25 cellular contexts compared by ENCODE assay signal in genomic region chr1:164017239-164017638, GRCh38.
"Had no signal": no experiment of that assay in that cellular context is flagged by ENCODE, and none has a peak within 500 bp of the region (broad histone marks: within the 10 kb centered on the region; RNA-seq: fewer than 3 reads in every experiment).

No MANE protein-coding gene starts in this region.

- H3K36me3 ChIP-seq: adrenal gland had no signal

- H3K27ac Mint-ChIP-seq: activated CD4-positive, alpha-beta T cell treated with anti-CD3 and anti-CD28 coated beads, Interleukin-2, amount 10 ng/mL, durations not matched to agents 24 days and 14 days; activated CD8-positive, alpha-beta T cell treated with anti-CD3 and anti-CD28 coated beads, Interleukin-2, amount 10 ng/mL, durations not matched to agents 7 days and 5 days; activated naive CD4-positive, alpha-beta T cell treated with anti-CD3 and anti-CD28 coated beads for 36 hours; activated naive CD4-positive, alpha-beta T cell treated with anti-CD3 and anti-CD28 coated beads, Interleukin-2, amount 50 U/mL, for 72 hours; activated T-cell treated with anti-CD3 and anti-CD28 coated beads, Interleukin-2, amount 50 U/mL, for 24 hours had no signal

- H3K27me3 Mint-ChIP-seq: activated CD4-positive, alpha-beta T cell treated with anti-CD3 and anti-CD28 coated beads, Interleukin-2, amount 10 ng/mL, durations not matched to agents 24 days and 14 days; activated T-cell treated with anti-CD3 and anti-CD28 coated beads, Interleukin-2, amount 50 U/mL, for 24 hours had no signal

- H3K4me3 Mint-ChIP-seq: activated CD4-positive, alpha-beta T cell treated with anti-CD3 and anti-CD28 coated beads, Interleukin-2, amount 10 ng/mL, durations not matched to agents 24 days and 14 days; activated CD8-positive, alpha-beta T cell treated with anti-CD3 and anti-CD28 coated beads, Interleukin-2, amount 10 ng/mL, durations not matched to agents 7 days and 5 days; activated naive CD4-positive, alpha-beta T cell treated with anti-CD3 and anti-CD28 coated beads for 36 hours; activated T-cell treated with anti-CD3 and anti-CD28 coated beads, Interleukin-2, amount 50 U/mL, for 24 hours had no signal

- H3K27me3 ChIP-seq: adrenal gland, body of pancreas had no signal

- H3K4me1 ChIP-seq: adrenal gland, body of pancreas had no signal

- H3K4me3 ChIP-seq: adrenal gland, body of pancreas, K562 had no signal

- DNase-seq: activated CD4-positive, alpha-beta T cell treated with anti-CD3 and anti-CD28 coated beads, Interleukin-2, amount 10 ng/mL, durations not matched to agents 24 days and 14 days; activated CD4-positive, alpha-beta T cell treated with anti-CD3 and anti-CD28 coated beads, Interleukin-2, amount 50 U/mL, for 4 hours; activated CD8-positive, alpha-beta T cell treated with anti-CD3 and anti-CD28 coated beads, Interleukin-2, amount 10 ng/mL, durations not matched to agents 7 days and 5 days; activated gamma-delta T cell treated with Interleukin-2 at 50 U/mL for 16 hours; activated naive CD4-positive, alpha-beta T cell treated with anti-CD3 and anti-CD28 coated beads for 36 hours; activated T-cell treated with anti-CD3 and anti-CD28 coated beads, Interleukin-2, amount 50 U/mL, for 24 hours; adrenal gland; caudate nucleus; cerebellar nuclear complex; NCI-H1105; NCI-H1417 treated with DMSO at 0.1 percent for 48 hours; NCI-H1930; NCI-H2081 treated with DMSO at 0.1 percent for 48 hours; NCI-H345; NCI-H524 treated with DMSO at 0.1 percent for 48 hours; NCI-H748 treated with DMSO at 0.1 percent for 48 hours; NK-92 treated with Interleukin-12 subunit alpha and Interleukin-12 subunit beta, amount 100 ng/mL, for 24 hours; OCI-M1; Right ventricle myocardium superior; T-helper 1 cell; T-helper 2 cell; T-helper 9 cell had no signal

- H3K27ac ChIP-seq: adrenal gland, body of pancreas had no signal

- H3K4me1 Mint-ChIP-seq: activated CD4-positive, alpha-beta T cell treated with anti-CD3 and anti-CD28 coated beads, Interleukin-2, amount 10 ng/mL, durations not matched to agents 24 days and 14 days had no signal
